8 cellular contexts compared by ENCODE assay signal in the genomic region with DNA sequence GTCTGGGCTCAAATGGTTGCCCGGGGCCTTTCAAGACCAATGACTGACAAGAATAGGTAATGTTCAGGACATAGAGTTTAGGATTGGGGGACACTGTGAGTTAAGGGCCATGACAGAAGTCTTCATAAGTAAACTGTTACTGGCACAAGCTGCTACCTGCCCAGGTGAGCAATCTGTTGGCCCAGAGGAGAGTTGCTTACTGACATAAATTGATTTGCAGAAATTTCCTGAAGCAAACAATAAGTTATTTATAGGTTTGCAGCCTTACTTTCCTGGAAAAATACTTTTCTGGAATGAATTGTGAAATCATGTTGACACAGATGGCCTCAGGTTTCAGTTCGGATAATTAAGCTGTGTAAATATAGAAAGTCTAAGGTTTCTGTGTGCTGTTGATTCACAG.
DNase-seq lines count a peak whose midpoint lies in the region; ATAC-seq, FAIRE-seq and TF ChIP-seq lines count a peak whose summit lies in the region.
"Not testable (repeated sequence)": the region's sequence is repeated elsewhere in the genome, so short reads cannot be mapped to it uniquely, and the experiment has no call there.

No MANE protein-coding gene starts in this region.

- not testable (repeated sequence) for H2AFZ ChIP-seq in mammary epithelial cell (ENCODE audit: low read depth, low read length)

- H3K27me3 Mint-ChIP-seq in activated CD4-positive, alpha-beta T cell treated with anti-CD3 and anti-CD28 coated beads, Interleukin-2, amount 10 ng/mL, durations not matched to agents 24 days and 14 days = not testable (repeated sequence)

- not testable (repeated sequence) for H3K4me1 Mint-ChIP-seq in activated CD4-positive, alpha-beta T cell treated with anti-CD3 and anti-CD28 coated beads, Interleukin-2, amount 10 ng/mL, durations not matched to agents 24 days and 14 days

- not testable (repeated sequence) for H3K9me3 Mint-ChIP-seq in activated CD4-positive, alpha-beta T cell treated with anti-CD3 and anti-CD28 coated beads, Interleukin-2, amount 10 ng/mL, durations not matched to agents 24 days and 14 days

- WGBS in mammary epithelial cell (ENCODE audit: low coverage, missing lambda C conversion rate) = 36% methylated on average over 2 of the region's 2 CpGs
- WGBS in pancreas, 2 donors = 3 to 24% methylated on average over 2 of the region's 2 CpGs

- FAIRE-seq in pancreas (lab: Jason Lieb, UNC) = not testable (repeated sequence)

- not testable (repeated sequence) for H3K4me1 ChIP-seq in mammary epithelial cell (ENCODE audit: insufficient read depth, low read length); pancreas; uterus

- not testable (repeated sequence) for H3K9ac ChIP-seq in mammary epithelial cell (ENCODE audit: insufficient read depth, low read length)

- not testable (repeated sequence) for BruUV-seq in mammary epithelial cell (replicated peaks; lab: Mats Ljungman, UMichigan)

- not testable (repeated sequence) for H3K27ac ChIP-seq in mammary epithelial cell (ENCODE audit: insufficient read depth, low read depth, low read length)
- H3K27ac ChIP-seq in pancreas (peak overlapping the region in 2 of 4 donors; percentile 61 to 86), uterus (peak overlapping the region; percentile 52 to 54)

- intact Hi-C loops in activated CD4-positive, alpha-beta T cell treated with anti-CD3 and anti-CD28 coated beads, Interleukin-2, amount 10 ng/mL, durations not matched to agents 24 days and 14 days (cut with micrococcal nuclease); mammary epithelial cell (cut with micrococcal nuclease); pancreas (cut with DNase I); uterus (cut with DNase I; ENCODE audit: low total_unique reads): not testable (repeated sequence)

- not testable (repeated sequence) for H3K9me3 ChIP-seq in MG63; mammary epithelial cell (replicated peaks; ENCODE audit: insufficient read depth, low read length); pancreas; uterus

- CTCF ChIA-PET in mammary epithelial cell (lab: Charles Lee; ENCODE audit: low non-redundant PET) = not testable (repeated sequence)

- not testable (repeated sequence) for ATAC-seq in pancreas

- H3K4me3 Mint-ChIP-seq in activated CD4-positive, alpha-beta T cell treated with anti-CD3 and anti-CD28 coated beads, Interleukin-2, amount 10 ng/mL, durations not matched to agents 24 days and 14 days = peak overlapping the region; percentile 76

- DNase-seq in DMS153 treated with DMSO at 0.1 percent for 48 hours (lab: John Stamatoyannopoulos, UW; ENCODE audit: unreplicated experiment) = peak; percentile 41
- not testable (repeated sequence) for DNase-seq in MG63, uterus
- DNase-seq in NCI-H526 treated with DMSO at 0.1 percent for 48 hours (lab: John Stamatoyannopoulos, UW) = peak; percentile 32
- DNase-seq in activated CD4-positive, alpha-beta T cell treated with anti-CD3 and anti-CD28 coated beads, Interleukin-2, amount 10 ng/mL, durations not matched to agents 24 days and 14 days = peak; percentile 61
- peak; percentile 64 for DNase-seq in mammary epithelial cell
- peak; percentile 42 for DNase-seq in iris pigment epithelial cell (ENCODE audit: low read depth)
- DNase-seq in pancreas = peak; percentile 9 to 51 (median 28)

- H4K20me1 ChIP-seq in mammary epithelial cell (ENCODE audit: insufficient read depth, low read length) = not testable (repeated sequence)

- in situ Hi-C loops in mammary epithelial cell (cut with MboI; ENCODE audit: low sequenced_read_pairs in 2 of 2) = not testable (repeated sequence)

- H3K79me2 ChIP-seq in mammary epithelial cell (ENCODE audit: insufficient read depth, low read length) = not testable (repeated sequence)

- H3K27me3 ChIP-seq in MG63; mammary epithelial cell (ENCODE audit: insufficient read depth, low read length); pancreas; uterus: not testable (repeated sequence)

- not testable (repeated sequence) for TF ChIP-seq POLR2A in uterus (IDR thresholded peaks at IDR 0.05)

- TF ChIP-seq CTCF in mammary epithelial cell (conservative IDR thresholded peaks at IDR 0.05 in 1 of 2, IDR thresholded peaks at IDR 0.05 in 1 of 2; ENCODE audit: extremely low read depth in 1 of 2, insufficient read depth in 1 of 2, low read depth in 1 of 2, low read length in 2 of 2); pancreas (IDR thresholded peaks at IDR 0.05); uterus (IDR thresholded peaks at IDR 0.05): not testable (repeated sequence)

- not testable (repeated sequence) for H3K36me3 ChIP-seq in MG63; mammary epithelial cell (ENCODE audit: insufficient read depth, low read length); pancreas; uterus

- H3K27ac Mint-ChIP-seq in activated CD4-positive, alpha-beta T cell treated with anti-CD3 and anti-CD28 coated beads, Interleukin-2, amount 10 ng/mL, durations not matched to agents 24 days and 14 days = peak overlapping the region; percentile 78

- dilution Hi-C loops in mammary epithelial cell (cut with HindIII; ENCODE audit: low sequenced_read_pairs) = not testable (repeated sequence)

- H3K4me3 ChIP-seq in MG63 (peak overlapping the region; percentile 54), pancreas (peak overlapping the region in 2 of 4 donors; percentile 17 to 24)
- not testable (repeated sequence) for H3K4me3 ChIP-seq in mammary epithelial cell (replicated peaks in 1 of 3; ENCODE audit: insufficient read depth in 1 of 3, low read depth in 2 of 3, low read length in 3 of 3); uterus

- peak overlapping the region; percentile 70 for H3K4me2 ChIP-seq in mammary epithelial cell (ENCODE audit: insufficient read depth, low read depth, low read length)

- H3K36me3 Mint-ChIP-seq in activated CD4-positive, alpha-beta T cell treated with anti-CD3 and anti-CD28 coated beads, Interleukin-2, amount 10 ng/mL, durations not matched to agents 24 days and 14 days (ENCODE audit: low read depth) = not testable (repeated sequence)
